9 cellular contexts compared by ENCODE assay signal in genomic region chr10:31864834-31865518, GRCh38.
DNase-seq lines count a peak whose midpoint lies in the region; ATAC-seq and TF ChIP-seq lines count a peak whose summit lies in the region.
"Had no signal": no experiment of that assay in that cellular context is flagged by ENCODE, and none has a peak within 500 bp of the region (broad histone marks: within the 10 kb centered on the region; RNA-seq: fewer than 3 reads in every experiment).

No MANE protein-coding gene starts in this region.

- H2AFZ ChIP-seq in hepatocyte, result no peak overlapping the region

- peak overlapping the region; percentile 19 for H3K4me2 ChIP-seq in hepatocyte

- no peaks in the 10 kb centered on the region for H3K9me3 Mint-ChIP-seq in natural killer cell treated with Interleukin-12 subunit alpha and Interleukin-12 subunit beta and Interleukin-15 and Interleukin-18, amount 100 ng/mL, for 72 hours

- H3K27ac ChIP-seq in hepatocyte (no peak overlapping the region), rectal smooth muscle tissue (ENCODE audit: low read depth, low read length) (no peak overlapping the region)

- peaks cover 25% of the 10 kb centered on the region for H4K20me1 ChIP-seq in hepatocyte (ENCODE audit: insufficient read depth, poor library complexity, severe bottlenecking)

- H3K27me3 Mint-ChIP-seq in natural killer cell treated with Interleukin-12 subunit alpha and Interleukin-12 subunit beta and Interleukin-15 and Interleukin-18, amount 100 ng/mL, for 72 hours, result no peaks in the 10 kb centered on the region

- peak; percentile 13 for DNase-seq in GM03348 (ENCODE audit: low spot score)
- peak; percentile 61 for DNase-seq in RPMI7951 (ENCODE audit: low read depth)
- no peak for DNase-seq in hepatocyte (ENCODE audit: low spot score)
- no peak for DNase-seq in germinal center (ENCODE audit: low spot score)
- no peak for DNase-seq in natural killer cell treated with Interleukin-12 subunit alpha and Interleukin-12 subunit beta and Interleukin-15 and Interleukin-18, amount 100 ng/mL, for 72 hours (ENCODE audit: low spot score)

- H3K36me3 Mint-ChIP-seq in natural killer cell treated with Interleukin-12 subunit alpha and Interleukin-12 subunit beta and Interleukin-15 and Interleukin-18, amount 100 ng/mL, for 72 hours, result no peaks in the 10 kb centered on the region

- no peak for ATAC-seq in GM21619 (IDR thresholded peaks at IDR 0.05; ENCODE audit: unreplicated experiment)
- no peak for ATAC-seq in natural killer cell treated with Interleukin-12 subunit alpha and Interleukin-12 subunit beta and Interleukin-15 and Interleukin-18, amount 100 ng/mL, for 72 hours
- ATAC-seq in HG03139 (IDR thresholded peaks at IDR 0.05; ENCODE audit: unreplicated experiment), result no peak
- ATAC-seq: sciatic nerve had no signal

- H3K36me3 ChIP-seq in hepatocyte (replicated peaks; ENCODE audit: insufficient read depth, low read depth), result no peaks in the 10 kb centered on the region
- H3K36me3 ChIP-seq in rectal smooth muscle tissue (ENCODE audit: control insufficient read depth, insufficient read depth, low read length), result no peaks in the 10 kb centered on the region

- TF ChIP-seq CTCF in hepatocyte (IDR thresholded peaks at IDR 0.05; ENCODE audit: poor library complexity), result no peak

- peaks cover 82% of the 10 kb centered on the region for H3K79me2 ChIP-seq in hepatocyte

- H3K27me3 ChIP-seq in hepatocyte (no peaks in the 10 kb centered on the region), rectal smooth muscle tissue (ENCODE audit: control insufficient read depth, insufficient read depth, low read length) (no peaks in the 10 kb centered on the region)

- WGBS in hepatocyte (ENCODE audit: low lambda C conversion rate, missing lambda C conversion rate), result 42% methylated on average over 5 of the region's 5 CpGs

- no peaks in the 10 kb centered on the region for H3K9me2 ChIP-seq in hepatocyte (replicated peaks; ENCODE audit: insufficient read depth)

- H3K4me3 ChIP-seq in hepatocyte (no peak overlapping the region), rectal smooth muscle tissue (ENCODE audit: low read length) (peak overlapping the region; percentile 1)

- no peak overlapping the region for H3K9ac ChIP-seq in rectal smooth muscle tissue (ENCODE audit: low read length)

- no peak overlapping the region for H3K27ac Mint-ChIP-seq in natural killer cell treated with Interleukin-12 subunit alpha and Interleukin-12 subunit beta and Interleukin-15 and Interleukin-18, amount 100 ng/mL, for 72 hours

- H3K4me1 ChIP-seq in hepatocyte (ENCODE audit: insufficient read depth) (no peaks in the 10 kb centered on the region), rectal smooth muscle tissue (ENCODE audit: control insufficient read depth, insufficient read depth, low read length) (peaks cover 2% of the 10 kb centered on the region)

- peaks cover 3 to 16% of the 10 kb centered on the region in 2 donors for H3K4me1 Mint-ChIP-seq in natural killer cell treated with Interleukin-12 subunit alpha and Interleukin-12 subunit beta and Interleukin-15 and Interleukin-18, amount 100 ng/mL, for 72 hours (ENCODE audit: low read depth in 2 of 2)

- H3K4me3 Mint-ChIP-seq in natural killer cell treated with Interleukin-12 subunit alpha and Interleukin-12 subunit beta and Interleukin-15 and Interleukin-18, amount 100 ng/mL, for 72 hours, result no peak overlapping the region

- no peaks in the 10 kb centered on the region for H3K9me3 ChIP-seq in hepatocyte (ENCODE audit: low read depth)

Comparison
In these comparisons a context has a peak if more than half of its experiments do, and no peak if none do; other contexts are left out.
1. DNase-seq: peak in GM03348 (single experiment) and RPMI7951 (single experiment); none in hepatocyte (single experiment), germinal center (single experiment) and natural killer cell treated with Interleukin-12 subunit alpha and Interleukin-12 subunit beta and Interleukin-15 and Interleukin-18, amount 100 ng/mL, for 72 hours (single experiment).